Comparison of ENCODE assay signal across 23 cellular contexts in the genomic region with DNA sequence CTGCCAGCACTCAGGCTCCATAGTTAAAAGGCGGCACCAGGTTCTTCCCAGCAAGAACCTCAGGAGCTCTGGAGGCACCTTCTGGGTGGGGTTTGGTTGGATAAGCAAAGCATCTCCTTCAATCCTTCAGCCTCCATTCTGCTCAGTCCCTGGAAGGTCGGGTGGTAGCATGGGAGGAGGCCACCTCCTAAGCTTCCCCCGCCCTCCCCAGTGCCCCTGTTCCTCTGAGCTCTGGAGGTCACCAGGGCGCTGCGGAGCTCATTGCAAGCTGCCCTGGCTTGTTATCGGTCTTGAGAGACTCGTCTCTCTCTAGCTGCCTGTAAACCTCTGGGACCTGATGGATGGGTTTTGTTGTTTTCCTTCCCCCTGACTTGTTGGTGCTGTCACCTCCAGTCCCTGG.
A peak's percentile ranks its signal among the peaks of the same experiment; 100 is the strongest.
DNase-seq lines count a peak whose midpoint lies in the region; ATAC-seq lines count a peak whose summit lies in the region.
"Had no signal": no experiment of that assay in that cellular context is flagged by ENCODE, and none has a peak within 500 bp of the region (broad histone marks: within the 10 kb centered on the region; RNA-seq: fewer than 3 reads in every experiment).

No MANE protein-coding gene starts in this region.

- POLR2A ChIA-PET in CD4-positive, alpha-beta memory T cell (lab: Charles Lee; ENCODE audit: partially characterized antibody) = interaction anchor here (0.6 to 1.1 kb wide), 3 partner anchors 109 to 136 kb away, joined by 3 to 4 read pairs (median 3); no protein-coding TSS in a partner anchor

- no peak overlapping the region for H3K4ac ChIP-seq in neuronal stem cell (ENCODE audit: low read length)

- H3K4me3 Mint-ChIP-seq in activated T-helper 17 cell treated with anti-CD3 and anti-CD28 coated beads, Interleukin-2, amount 50 U/mL, for 72 hours = no peak overlapping the region
- H3K4me3 Mint-ChIP-seq in CD4-positive, alpha-beta memory T cell = no peak overlapping the region
- H3K4me3 Mint-ChIP-seq: GM23338 had no signal

- no peak overlapping the region for H2BK12ac ChIP-seq in neuronal stem cell (ENCODE audit: low read length)

- intact Hi-C loops in CD4-positive, alpha-beta memory T cell (cut with micrococcal nuclease) = loop anchor here (2.0 to 5.0 kb wide), 4 partner anchors 135 to 635 kb away; no protein-coding TSS in a partner anchor

- DNase-seq in DMS53 (lab: John Stamatoyannopoulos, UW) (peak; percentile 66), DMS53 treated with DMSO at 0.1 percent for 48 hours (lab: John Stamatoyannopoulos, UW; ENCODE audit: unreplicated experiment) (no peak), neuronal stem cell (ENCODE audit: low spot score) (no peak), NCI-H1694 (lab: John Stamatoyannopoulos, UW) (no peak), DMS114 treated with DMSO at 0.1 percent for 48 hours (lab: John Stamatoyannopoulos, UW; ENCODE audit: unreplicated experiment) (no peak)
- no peak for DNase-seq in CD4-positive, alpha-beta memory T cell
- DNase-seq: 8988T; Calu3; CD8-positive, alpha-beta memory T cell; Karpas-422; NCI-H1694 treated with DMSO at 0.1 percent for 48 hours; NCI-H2081 treated with DMSO at 0.1 percent for 48 hours; NCI-H2171 treated with DMSO at 0.1 percent for 48 hours; NCI-H524 treated with DMSO at 0.1 percent for 48 hours; NCI-H82 had no signal

- no peaks in the 10 kb centered on the region for H3K27me3 Mint-ChIP-seq in activated T-helper 17 cell treated with anti-CD3 and anti-CD28 coated beads, Interleukin-2, amount 50 U/mL, for 72 hours
- no peaks in the 10 kb centered on the region for H3K27me3 Mint-ChIP-seq in CD4-positive, alpha-beta memory T cell

- peak overlapping the region; percentile 23 for H3K23ac ChIP-seq in neuronal stem cell (ENCODE audit: low read depth, low read length, poor library complexity)

- no peak overlapping the region for H2AFZ ChIP-seq in neuronal stem cell (ENCODE audit: low read length)
- H2AFZ ChIP-seq: GM23338 had no signal

- no CpG with 5 or more reads among the region's 7 CpGs for WGBS in neuronal stem cell (ENCODE audit: extremely low coverage in 2 of 2, insufficient read length in 2 of 2, insufficient replicate concordance in 1 of 2), 2 donors

- H2BK15ac ChIP-seq in neuronal stem cell (ENCODE audit: low read length) = no peak overlapping the region

- peaks cover 6% of the 10 kb centered on the region for H3K36me3 Mint-ChIP-seq in activated T-helper 17 cell treated with anti-CD3 and anti-CD28 coated beads, Interleukin-2, amount 50 U/mL, for 72 hours (ENCODE audit: low read depth)
- H3K36me3 Mint-ChIP-seq in CD4-positive, alpha-beta memory T cell = no peaks in the 10 kb centered on the region
- H3K36me3 Mint-ChIP-seq: CD8-positive, alpha-beta memory T cell; IgD-negative memory B cell had no signal

- no peaks in the 10 kb centered on the region for H3K9me3 Mint-ChIP-seq in activated T-helper 17 cell treated with anti-CD3 and anti-CD28 coated beads, Interleukin-2, amount 50 U/mL, for 72 hours
- H3K9me3 Mint-ChIP-seq in CD4-positive, alpha-beta memory T cell = no peaks in the 10 kb centered on the region
- H3K9me3 Mint-ChIP-seq: CD8-positive, alpha-beta memory T cell; IgD-negative memory B cell had no signal

- H3K14ac ChIP-seq in neuronal stem cell (ENCODE audit: low read length) = no peak overlapping the region

- no peak overlapping the region for H3K18ac ChIP-seq in neuronal stem cell (ENCODE audit: low read length)

- CTCF ChIA-PET in CD4-positive, alpha-beta memory T cell (lab: Charles Lee; ENCODE audit: partially characterized antibody) = interaction anchor here (0.7 to 3.7 kb wide), 16 partner anchors 9 to 958 kb away, joined by 3 to 38 read pairs (median 6); partner anchors contain the start of gene TLE3

- H3K27me3 ChIP-seq in neuronal stem cell (ENCODE audit: control insufficient read depth in 3 of 3, insufficient read depth in 3 of 3, low read depth in 1 of 3, low read length in 3 of 3) = peaks cover 0 to 42% (median 0%) of the 10 kb centered on the region in 3 experiments
- no peaks in the 10 kb centered on the region for H3K27me3 ChIP-seq in CD4-positive, alpha-beta memory T cell (ENCODE audit: insufficient read depth, low read length)
- H3K27me3 ChIP-seq: SJSA1 had no signal

- no peak overlapping the region for H3K27ac ChIP-seq in neuronal stem cell (replicated peaks; ENCODE audit: low read length)
- H3K27ac ChIP-seq in CD4-positive, alpha-beta memory T cell (ENCODE audit: low read depth, low read length) = no peak overlapping the region
- H3K27ac ChIP-seq: BLaER1 treated with 17β-estradiol and CSF1 and Interleukin-3, amounts not matched to agents 10 nM and 100 nM; SJSA1 had no signal

- no peak overlapping the region for H3K9ac ChIP-seq in neuronal stem cell (ENCODE audit: low read depth, low read length, poor library complexity)
- H3K9ac ChIP-seq: BLaER1 treated with 17β-estradiol and CSF1 and Interleukin-3, amounts not matched to agents 10 nM and 100 nM had no signal

- H3K79me1 ChIP-seq in neuronal stem cell (ENCODE audit: low read depth, low read length) = no peaks in the 10 kb centered on the region

- H3K4me1 Mint-ChIP-seq in activated T-helper 17 cell treated with anti-CD3 and anti-CD28 coated beads, Interleukin-2, amount 50 U/mL, for 72 hours = peaks cover 21% of the 10 kb centered on the region
- peaks cover 18 to 41% (median 33%) of the 10 kb centered on the region in 4 donors for H3K4me1 Mint-ChIP-seq in CD4-positive, alpha-beta memory T cell

- no peak overlapping the region for H4K91ac ChIP-seq in neuronal stem cell (ENCODE audit: low read depth, low read length, poor library complexity)

- no peak overlapping the region for H2BK120ac ChIP-seq in neuronal stem cell (ENCODE audit: low read depth, low read length)

- H3K4me2 ChIP-seq in neuronal stem cell (ENCODE audit: insufficient read depth, low read length, poor library complexity, severe bottlenecking) = no peak overlapping the region
- H3K4me2 ChIP-seq: GM23338 had no signal

- peak overlapping the region; percentile 72 for H3K27ac Mint-ChIP-seq in activated T-helper 17 cell treated with anti-CD3 and anti-CD28 coated beads, Interleukin-2, amount 50 U/mL, for 72 hours
- H3K27ac Mint-ChIP-seq in CD4-positive, alpha-beta memory T cell = peak overlapping the region in 1 of 7 donors; percentile 3
- H3K27ac Mint-ChIP-seq: GM23338 had no signal

- H2BK5ac ChIP-seq in neuronal stem cell (ENCODE audit: low read length) = no peak overlapping the region

- no peak overlapping the region for H2AK5ac ChIP-seq in neuronal stem cell (ENCODE audit: low read depth, low read length)

- no peak overlapping the region for H4K8ac ChIP-seq in neuronal stem cell (ENCODE audit: low read depth, low read length)

- H3K36me3 ChIP-seq in neuronal stem cell (replicated peaks in 1 of 2; ENCODE audit: control insufficient read depth in 2 of 2, insufficient read depth in 2 of 2, low read length in 2 of 2) = no peaks in the 10 kb centered on the region
- H3K36me3 ChIP-seq in CD4-positive, alpha-beta memory T cell (ENCODE audit: insufficient read depth, low read length) = no peaks in the 10 kb centered on the region
- H3K36me3 ChIP-seq: BLaER1 treated with 17β-estradiol and CSF1 and Interleukin-3, amounts not matched to agents 10 nM and 100 nM; SJSA1 had no signal

- ATAC-seq in activated T-helper 17 cell treated with anti-CD3 and anti-CD28 coated beads, Interleukin-2, amount 50 U/mL, for 72 hours (replicated peaks) = no peak
- no peak for ATAC-seq in GM18907 (IDR thresholded peaks at IDR 0.05; ENCODE audit: unreplicated experiment)
- ATAC-seq: GM23338, HCT116, Right ventricle myocardium inferior had no signal

- peaks cover 9 to 16% of the 10 kb centered on the region in 2 donors for H3K4me1 ChIP-seq in neuronal stem cell (ENCODE audit: control insufficient read depth in 2 of 2, insufficient read depth in 1 of 2, low read depth in 1 of 2, low read length in 2 of 2)
- peaks cover 35% of the 10 kb centered on the region for H3K4me1 ChIP-seq in CD4-positive, alpha-beta memory T cell (ENCODE audit: insufficient read depth, low read length)

- no peak overlapping the region for H3K4me3 ChIP-seq in neuronal stem cell (ENCODE audit: low read length in 2 of 2)
- no peak overlapping the region for H3K4me3 ChIP-seq in CD4-positive, alpha-beta memory T cell (ENCODE audit: low read length in 2 of 2)
- H3K4me3 ChIP-seq: BLaER1 treated with 17β-estradiol and CSF1 and Interleukin-3, amounts not matched to agents 10 nM and 100 nM; GM23338; SJSA1 had no signal

- no peaks in the 10 kb centered on the region for H3K9me3 ChIP-seq in neuronal stem cell (replicated peaks in 1 of 2; ENCODE audit: control insufficient read depth in 2 of 2, insufficient read depth in 1 of 2, low read depth in 1 of 2, low read length in 2 of 2)
- H3K9me3 ChIP-seq in CD4-positive, alpha-beta memory T cell (ENCODE audit: control insufficient read depth in 1 of 2, low read length in 2 of 2) = no peaks in the 10 kb centered on the region
- H3K9me3 ChIP-seq: BLaER1 treated with 17β-estradiol and CSF1 and Interleukin-3, amounts not matched to agents 10 nM and 100 nM; SJSA1 had no signal
